ENCODE assay signal across 10 cellular contexts in genomic region chrX:19535481-19535880, GRCh38. TPM values are rescaled to one million over a fixed set of nuclear protein-coding genes. Genes with fewer than 3 reads are reported as not detected.
A peak's percentile ranks its signal among the peaks of the same experiment; 100 is the strongest.
DNase-seq lines count a peak whose midpoint lies in the region; ATAC-seq and TF ChIP-seq lines count a peak whose summit lies in the region.
"Had no signal": no experiment of that assay in that cellular context is flagged by ENCODE, and none has a peak within 500 bp of the region (broad histone marks: within the 10 kb centered on the region; RNA-seq: fewer than 3 reads in every experiment).

No MANE protein-coding gene starts in this region.

- H3K79me2 ChIP-seq in GM23248 (ENCODE audit: insufficient read depth) = no peaks in the 10 kb centered on the region
- no peaks in the 10 kb centered on the region for H3K79me2 ChIP-seq in hepatocyte

- DNase-seq in AG04449 (ENCODE audit: low read depth, low spot score) = no peak
- DNase-seq in GM23248 = peak; percentile 56
- DNase-seq in SK-MEL-5 (ENCODE audit: low read depth, low spot score) = peak; percentile 53
- peak; percentile 28 for DNase-seq in hepatocyte (ENCODE audit: low spot score)
- no peak for DNase-seq in NOMO-1 (lab: John Stamatoyannopoulos, UW; ENCODE audit: unreplicated experiment in 2 of 2)
- DNase-seq in Ammon's horn (ENCODE audit: low spot score) = no peak
- no peak for DNase-seq in activated naive CD4-positive, alpha-beta T cell treated with anti-CD3 and anti-CD28 coated beads for 36 hours
- DNase-seq: retina had no signal

- H3K27me3 ChIP-seq in GM23248 (replicated peaks; ENCODE audit: insufficient read depth) (no peaks in the 10 kb centered on the region), hepatocyte (no peaks in the 10 kb centered on the region)

- TF ChIP-seq CTCF in AG04449 (IDR thresholded peaks at IDR 0.05; ENCODE audit: insufficient read depth, low read length, missing control alignments) (peak; percentile 4), hepatocyte (IDR thresholded peaks at IDR 0.05; ENCODE audit: poor library complexity) (peak; percentile 40)

- no peaks in the 10 kb centered on the region for H4K20me1 ChIP-seq in GM23248 (ENCODE audit: insufficient read depth)
- H4K20me1 ChIP-seq in hepatocyte (ENCODE audit: insufficient read depth, poor library complexity, severe bottlenecking) = no peaks in the 10 kb centered on the region

- no peaks in the 10 kb centered on the region for H3K9me3 ChIP-seq in GM23248 (ENCODE audit: low read depth)
- no peaks in the 10 kb centered on the region for H3K9me3 ChIP-seq in hepatocyte (ENCODE audit: low read depth)
- H3K9me3 ChIP-seq: thoracic aorta had no signal

- in situ Hi-C loops in GM23248 (cut with MboI) = no loop called here
- in situ Hi-C loops in SK-MEL-5 (cut with HindIII; ENCODE audit: low pct_unique_long_range_greater_than_20kb, low sequenced_read_pairs) = no loop called here

- no peak for ATAC-seq in GM21737 (IDR thresholded peaks at IDR 0.05; ENCODE audit: unreplicated experiment)

- no peak overlapping the region for H3K27ac Mint-ChIP-seq in activated naive CD4-positive, alpha-beta T cell treated with anti-CD3 and anti-CD28 coated beads for 36 hours

- no peaks in the 10 kb centered on the region for H3K27me3 Mint-ChIP-seq in activated naive CD4-positive, alpha-beta T cell treated with anti-CD3 and anti-CD28 coated beads for 36 hours (ENCODE audit: low read depth)

- no peaks in the 10 kb centered on the region for H3K9me2 ChIP-seq in GM23248 (ENCODE audit: insufficient read depth)
- no peaks in the 10 kb centered on the region for H3K9me2 ChIP-seq in hepatocyte (replicated peaks; ENCODE audit: insufficient read depth)

- no peaks in the 10 kb centered on the region for H3K36me3 Mint-ChIP-seq in activated naive CD4-positive, alpha-beta T cell treated with anti-CD3 and anti-CD28 coated beads for 36 hours (ENCODE audit: low read depth)

- H3K4me1 ChIP-seq in GM23248 (ENCODE audit: insufficient read depth) = no peaks in the 10 kb centered on the region
- H3K4me1 ChIP-seq in hepatocyte (ENCODE audit: insufficient read depth) = no peaks in the 10 kb centered on the region

- no peak overlapping the region for H2AFZ ChIP-seq in GM23248
- H2AFZ ChIP-seq in hepatocyte = no peak overlapping the region

- H3K4me2 ChIP-seq in GM23248 (ENCODE audit: unreplicated experiment) (no peak overlapping the region), hepatocyte (no peak overlapping the region)

- H3K9ac ChIP-seq in GM23248 = no peak overlapping the region

- H3K27ac ChIP-seq in GM23248 = no peak overlapping the region
- H3K27ac ChIP-seq in hepatocyte = no peak overlapping the region
- H3K27ac ChIP-seq: thoracic aorta had no signal

- WGBS in GM23248 (ENCODE audit: low coverage in 1 of 2, low lambda C conversion rate in 2 of 2, missing lambda C conversion rate in 2 of 2), 2 experiments = 71 to 75% methylated on average over 2 of the region's 2 CpGs
- WGBS in hepatocyte (ENCODE audit: low lambda C conversion rate, missing lambda C conversion rate) = 49% methylated on average over 2 of the region's 2 CpGs

- no peaks in the 10 kb centered on the region for H3K36me3 ChIP-seq in GM23248 (ENCODE audit: low read depth)
- H3K36me3 ChIP-seq in hepatocyte (replicated peaks; ENCODE audit: insufficient read depth, low read depth) = no peaks in the 10 kb centered on the region
- H3K36me3 ChIP-seq: thoracic aorta had no signal

- intact Hi-C loops in activated naive CD4-positive, alpha-beta T cell treated with anti-CD3 and anti-CD28 coated beads for 36 hours (cut with micrococcal nuclease) = no loop called here

- H3K4me1 Mint-ChIP-seq in activated naive CD4-positive, alpha-beta T cell treated with anti-CD3 and anti-CD28 coated beads for 36 hours (ENCODE audit: low read depth) = no peaks in the 10 kb centered on the region

- H3K4me3 ChIP-seq in AG04449 (ENCODE audit: low read depth, low read length) (no peak overlapping the region), GM23248 (no peak overlapping the region), hepatocyte (no peak overlapping the region)
- H3K4me3 ChIP-seq: thoracic aorta had no signal

- no peaks in the 10 kb centered on the region for H3K9me3 Mint-ChIP-seq in activated naive CD4-positive, alpha-beta T cell treated with anti-CD3 and anti-CD28 coated beads for 36 hours

- H3K4me3 Mint-ChIP-seq in activated naive CD4-positive, alpha-beta T cell treated with anti-CD3 and anti-CD28 coated beads for 36 hours = no peak overlapping the region

- CTCF ChIA-PET in AG04449 (lab: Yijun Ruan, JAX) = interaction anchor here (0.7 to 3.7 kb wide), 11 partner anchors 10 to 164 kb away, joined by 3 to 52 read pairs (median 3); no protein-coding TSS in a partner anchor
- CTCF ChIA-PET in activated naive CD4-positive, alpha-beta T cell treated with anti-CD3 and anti-CD28 coated beads for 36 hours (lab: Charles Lee) = no interaction called here

- H3F3A ChIP-seq in GM23248 (ENCODE audit: insufficient read depth) = no peaks in the 10 kb centered on the region

- POLR2A ChIA-PET in AG04449 (lab: Yijun Ruan, JAX) = no interaction called here

RNA-seq across cellular contexts. Expression of gene MAP3K15, which starts 20.2 kb away (rescaled TPM):
- total RNA-seq in GM23248 (2014; rRNA removed; shearing (Covaris generic)) = not detected in 2 replicates
- polyA plus RNA-seq in GM23248 (2016; fragmentation: Nextera tagmentation; extraction: Ambion mirVana) = not detected in 2 replicates
- total RNA-seq in SK-MEL-5 (2014; rRNA removed; shearing (Covaris generic)) = 0.19 and 0.66 TPM in 2 replicates
- polyA plus RNA-seq in SK-MEL-5 (2015; cell fraction: cytosol; rRNA removed) = 0.43 and 1.0 TPM in 2 replicates
- 2.6 and 4.1 TPM in 2 replicates for polyA plus RNA-seq in SK-MEL-5 (2015; cell fraction: nucleus; rRNA removed)
- total RNA-seq in hepatocyte = 0.33 and 0.48 TPM in 2 replicates
- polyA plus RNA-seq in hepatocyte = 0.21 and 0.48 TPM in 2 replicates
- 1 to 10 TPM; 1.2 to 1.3 TPM for total RNA-seq in activated naive CD4-positive, alpha-beta T cell treated with anti-CD3 and anti-CD28 coated beads for 36 hours

Comparison
In these comparisons a context has a peak if more than half of its experiments do, and no peak if none do; other contexts are left out.
1. DNase-seq: peak in GM23248 (single experiment), SK-MEL-5 (single experiment) and hepatocyte (single experiment); none in AG04449 (single experiment), NOMO-1 (0 of 2), Ammon's horn (single experiment) and activated naive CD4-positive, alpha-beta T cell treated with anti-CD3 and anti-CD28 coated beads for 36 hours (single experiment).